ENCODE assay signal across 31 cellular contexts in the genomic region with DNA sequence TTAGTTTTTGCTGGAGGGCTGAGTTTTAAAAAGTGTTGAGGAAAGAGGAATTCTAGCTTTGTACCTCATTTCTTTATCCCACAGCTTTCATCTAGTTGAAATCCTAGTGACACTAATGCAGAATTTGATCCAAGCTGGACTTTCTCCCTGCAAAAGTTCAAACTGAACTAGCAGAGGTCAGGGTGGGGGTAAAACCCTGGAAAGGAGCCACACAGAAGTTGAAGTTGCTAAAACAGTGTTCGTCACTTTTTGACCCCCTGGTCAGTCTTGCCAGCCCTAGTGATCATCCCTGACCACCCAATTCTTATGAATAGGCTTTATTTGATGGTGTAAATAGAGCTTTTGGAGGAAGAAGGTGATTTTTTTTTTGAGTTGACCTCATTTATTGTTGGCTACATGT.
"Had no signal": no experiment of that assay in that cellular context is flagged by ENCODE, and none has a peak within 500 bp of the region (broad histone marks: within the 10 kb centered on the region; RNA-seq: fewer than 3 reads in every experiment).

No MANE protein-coding gene starts in this region.

- FAIRE-seq: astrocyte, TTC549 had no signal

- H3K4me3 ChIP-seq: body of pancreas, breast epithelium had no signal

- ATAC-seq: activated CD8-positive, alpha-beta T cell treated with anti-CD3 and anti-CD28 coated beads for 36 hours; activated naive CD8-positive, alpha-beta T cell treated with anti-CD3 and anti-CD28 coated beads, Interleukin-2, amount 50 U/mL, for 24 hours; activated T-cell treated with anti-CD3 and anti-CD28 coated beads, Interleukin-2, amount 50 U/mL, for 4 hours; activated T-cell treated with anti-CD3 and anti-CD28 coated beads, Interleukin-2, amount 50 U/mL, for 72 hours; body of pancreas had no signal

- DNase-seq: activated B cell treated with CpG ODN at 0.5 μM for 24 hours; activated CD4-positive, alpha-beta memory T cell treated with anti-CD3 and anti-CD28 coated beads for 36 hours; activated CD4-positive, alpha-beta T cell treated with anti-CD3 and anti-CD28 coated beads for 4 hours; activated CD4-positive, alpha-beta T cell treated with anti-CD3 and anti-CD28 coated beads, Interleukin-2, amount 10 ng/mL, durations not matched to agents 24 days and 14 days; activated CD4-positive, alpha-beta T cell treated with anti-CD3 and anti-CD28 coated beads, Interleukin-2, amount 50 U/mL, for 1 hour; activated CD4-positive, alpha-beta T cell treated with anti-CD3 and anti-CD28 coated beads, Interleukin-2, amount 50 U/mL, for 4 hours; activated CD4-positive, CD25-positive, alpha-beta regulatory T cell treated with anti-CD3 and anti-CD28 coated beads, Interleukin-2, amount 50 U/mL, for 72 hours; activated CD8-positive, alpha-beta memory T cell treated with anti-CD3 and anti-CD28 coated beads, Interleukin-2, amount 50 U/mL, for 4 hours; activated CD8-positive, alpha-beta T cell treated with anti-CD3 and anti-CD28 coated beads for 36 hours; activated effector memory CD4-positive, alpha-beta T cell treated with Interleukin-2 at 50 U/mL for 16 hours; activated gamma-delta T cell; activated naive CD4-positive, alpha-beta T cell treated with anti-CD3 and anti-CD28 coated beads, Interleukin-2, amount 10 ng/mL, durations not matched to agents 7 days and 5 days; activated naive CD4-positive, alpha-beta T cell treated with Interleukin-2 at 50 U/mL for 16 hours; activated naive CD8-positive, alpha-beta T cell treated with anti-CD3 and anti-CD28 coated beads, Interleukin-2, amount 10 ng/mL, durations not matched to agents 7 days and 5 days; activated naive CD8-positive, alpha-beta T cell treated with anti-CD3 and anti-CD28 coated beads, Interleukin-2, amount 50 U/mL, for 24 hours; activated T-cell treated with anti-CD3 and anti-CD28 coated beads for 4 hours; activated T-cell treated with anti-CD3 and anti-CD28 coated beads, Interleukin-2, amount 50 U/mL, for 1 hour; activated T-cell treated with anti-CD3 and anti-CD28 coated beads, Interleukin-2, amount 50 U/mL, for 4 hours; activated T-cell treated with anti-CD3 and anti-CD28 coated beads, Interleukin-2, amount 50 U/mL, for 72 hours; amygdala; anterior cingulate cortex; body of pancreas; brain microvascular endothelial cell; central memory CD4-positive, alpha-beta T cell; T-helper 1 cell; T-helper 2 cell; T-helper 9 cell had no signal

- H3K4me1 ChIP-seq: body of pancreas, breast epithelium had no signal

- H3K27me3 ChIP-seq: body of pancreas, brain microvascular endothelial cell, breast epithelium had no signal

- H3K27ac ChIP-seq: body of pancreas, brain microvascular endothelial cell, breast epithelium, VCaP had no signal

- H3K36me3 ChIP-seq: brain microvascular endothelial cell, breast epithelium had no signal

- H3K9me3 ChIP-seq: body of pancreas, breast epithelium had no signal
